Comparison of ENCODE assay signal across 1 cellular context in genomic region chr6:164401871-164402270, GRCh38.
TF ChIP-seq lines count a peak whose summit lies in the region.

No MANE protein-coding gene starts in this region.

TF ChIP-seq in endothelial cell of umbilical vein, 7 proteins besides CTCF, POLR2A, EP300 and RAD21 (continued from another document):
- TF ChIP-seq EZH2 (IDR thresholded peaks at IDR 0.05; ENCODE audit: borderline replicate concordance, low read depth, low read length, severe bottlenecking), result no peak
- no peak for TF ChIP-seq MAX (IDR thresholded peaks at IDR 0.05; ENCODE audit: insufficient read depth, insufficient read length)
- no peak for TF ChIP-seq GATA2 (IDR thresholded peaks at IDR 0.05; ENCODE audit: insufficient read depth, insufficient read length, low read depth, low read length)
- TF ChIP-seq MYC (IDR thresholded peaks at IDR 0.05; ENCODE audit: low read depth, low read length), result no peak
